ENCODE assay signal across 23 cellular contexts in the genomic region with DNA sequence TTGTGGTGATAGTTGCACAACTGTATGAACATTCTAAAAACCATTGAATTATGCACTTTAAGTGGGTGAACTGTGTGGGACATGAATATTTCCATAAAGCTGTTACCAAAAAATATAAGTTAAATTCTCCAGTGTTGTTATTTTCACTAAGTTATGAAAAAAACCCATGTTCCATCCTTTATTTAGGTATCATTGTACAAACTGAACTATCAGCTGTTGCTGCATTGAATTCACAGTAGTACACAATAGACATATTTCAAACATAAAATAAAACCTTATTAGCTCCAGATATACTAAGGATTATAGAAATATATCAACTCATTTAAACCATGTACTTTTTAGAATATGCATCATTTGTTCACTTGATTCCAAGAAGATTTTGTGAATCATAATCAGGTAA.
"Had no signal": no experiment of that assay in that cellular context is flagged by ENCODE, and none has a peak within 500 bp of the region (broad histone marks: within the 10 kb centered on the region; RNA-seq: fewer than 3 reads in every experiment).

No MANE protein-coding gene starts in this region.

- H3K27me3 ChIP-seq: dorsolateral prefrontal cortex, neural progenitor cell, right atrium auricular region, sigmoid colon, stomach, thyroid gland, vagina had no signal

- H3K4me2 ChIP-seq: neural progenitor cell had no signal

- H3K27ac ChIP-seq: dorsolateral prefrontal cortex, neural progenitor cell, prostate gland, right atrium auricular region, sigmoid colon, stomach, thyroid gland, vagina had no signal

- H2AFZ ChIP-seq: neural progenitor cell had no signal

- ATAC-seq: left lobe of liver; mucosa of descending colon; naive thymus-derived CD4-positive, alpha-beta T cell; stimulated activated effector memory CD8-positive, alpha-beta T cell treated with anti-CD3 and anti-CD28 coated beads, Interleukin-12 subunit alpha, Interleukin-12 subunit beta, amount 100 ng/mL, for 72 hours had no signal

- H3K36me3 Mint-ChIP-seq: neural progenitor cell; stimulated activated effector memory CD8-positive, alpha-beta T cell treated with anti-CD3 and anti-CD28 coated beads, Interleukin-12 subunit alpha, Interleukin-12 subunit beta, amount 100 ng/mL, for 72 hours had no signal

- H3K9me3 ChIP-seq: prostate gland, thyroid gland had no signal

- FAIRE-seq: frontal cortex, keratinocyte had no signal

- H3K27me3 Mint-ChIP-seq: naive thymus-derived CD4-positive, alpha-beta T cell had no signal

- H3K4me3 ChIP-seq: dorsolateral prefrontal cortex, mucosa of descending colon, neural progenitor cell, prostate gland, right atrium auricular region, sigmoid colon, stomach, thyroid gland, vagina had no signal

- H3K4me1 Mint-ChIP-seq: mesothelial cell of epicardium; neural progenitor cell; stimulated activated effector memory CD8-positive, alpha-beta T cell treated with anti-CD3 and anti-CD28 coated beads, Interleukin-12 subunit alpha, Interleukin-12 subunit beta, amount 100 ng/mL, for 72 hours had no signal

- DNase-seq: dorsolateral prefrontal cortex; effector CD4-positive, alpha-beta T cell; head of caudate nucleus; mesenchymal stem cell; mucosa of descending colon; naive thymus-derived CD4-positive, alpha-beta T cell; sigmoid colon; stimulated activated CD4-positive, alpha-beta T cell treated with anti-CD3 and anti-CD28 coated beads, Interleukin-2, amount 100 ng/mL, for 24 hours; stimulated activated CD4-positive, alpha-beta T cell treated with anti-CD3 and anti-CD28 coated beads, Interleukin-4, amount 100 ng/mL, for 24 hours; stimulated activated naive CD4-positive, alpha-beta T cell treated with Interleukin-2 at 50 U/mL for 16 hours; stomach; thyroid gland; trophoblast cell had no signal

- H3K9ac ChIP-seq: neural progenitor cell had no signal

- H3K4me3 Mint-ChIP-seq: mesothelial cell of epicardium; naive thymus-derived CD4-positive, alpha-beta T cell; nephron; neural progenitor cell; stimulated activated effector memory CD8-positive, alpha-beta T cell treated with anti-CD3 and anti-CD28 coated beads, Interleukin-12 subunit alpha, Interleukin-12 subunit beta, amount 100 ng/mL, for 72 hours had no signal

- H3K4me1 ChIP-seq: neural progenitor cell, prostate gland, right atrium auricular region, thyroid gland had no signal

- H3K27ac Mint-ChIP-seq: mesothelial cell of epicardium; naive thymus-derived CD4-positive, alpha-beta T cell; nephron; neural progenitor cell; stimulated activated effector memory CD8-positive, alpha-beta T cell treated with anti-CD3 and anti-CD28 coated beads, Interleukin-12 subunit alpha, Interleukin-12 subunit beta, amount 100 ng/mL, for 72 hours had no signal

- H3K36me3 ChIP-seq: neural progenitor cell, prostate gland, right atrium auricular region, sigmoid colon, thyroid gland had no signal
